18 cellular contexts compared by ENCODE assay signal in the genomic region with DNA sequence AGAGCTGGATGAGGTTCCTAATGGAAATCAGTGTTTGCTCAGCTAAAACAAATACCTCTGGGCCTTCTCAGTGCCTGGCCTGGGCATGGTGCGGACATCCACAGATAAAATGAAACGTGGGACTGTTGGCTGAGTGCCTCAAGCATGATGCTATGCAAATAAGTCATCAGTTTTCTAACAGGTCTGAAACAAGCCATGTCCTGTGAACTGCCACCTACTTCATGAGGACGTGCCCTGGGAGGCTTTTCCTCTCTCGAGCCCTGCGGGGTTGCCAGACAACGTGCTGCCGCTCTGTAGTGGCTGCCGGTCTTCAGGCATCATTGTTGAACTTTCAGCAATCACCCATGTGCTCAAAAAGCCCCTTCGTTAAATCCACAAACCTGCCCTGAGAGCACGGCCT.
"Had no signal": no experiment of that assay in that cellular context is flagged by ENCODE, and none has a peak within 500 bp of the region (broad histone marks: within the 10 kb centered on the region; RNA-seq: fewer than 3 reads in every experiment).

No MANE protein-coding gene starts in this region.

- DNase-seq: activated CD4-positive, alpha-beta memory T cell treated with anti-CD3 and anti-CD28 coated beads for 36 hours; activated CD8-positive, alpha-beta memory T cell treated with anti-CD3 and anti-CD28 coated beads, Interleukin-2, amount 10 ng/mL, durations not matched to agents 7 days and 5 days; activated effector memory CD4-positive, alpha-beta T cell treated with Interleukin-2 at 50 U/mL for 16 hours; activated naive CD4-positive, alpha-beta T cell treated with anti-CD3 and anti-CD28 coated beads, Interleukin-2, amount 50 U/mL, for 16 hours; activated T-cell treated with anti-CD3 and anti-CD28 coated beads, Interleukin-2, amount 50 U/mL, for 1 hour; head of caudate nucleus; kidney glomerular epithelial cell; mesendoderm; natural killer cell; stimulated activated CD4-positive, alpha-beta T cell treated with anti-CD3 and anti-CD28 coated beads, Interleukin-4, amount 100 ng/mL, for 4 hours; stimulated activated CD8-positive, alpha-beta memory T cell treated with anti-CD3 and anti-CD28 coated beads, Interleukin-4, amount 100 ng/mL, for 48 hours; stimulated activated naive CD4-positive, alpha-beta T cell treated with Interleukin-2 at 50 U/mL for 16 hours; transverse colon; WERI-Rb-1 had no signal

- H3K9me3 ChIP-seq: right atrium auricular region, transverse colon had no signal

- H3K27me3 ChIP-seq: right atrium auricular region, transverse colon had no signal

- H3K27ac ChIP-seq: epithelial cell of prostate, right atrium auricular region, skin epidermis, transverse colon, WERI-Rb-1 had no signal

- ATAC-seq: activated CD8-positive, alpha-beta memory T cell treated with anti-CD3 and anti-CD28 coated beads, Interleukin-2, amount 10 ng/mL, durations not matched to agents 7 days and 5 days; natural killer cell had no signal

- FAIRE-seq: astrocyte had no signal

- H3K36me3 ChIP-seq: right atrium auricular region, transverse colon, WERI-Rb-1 had no signal

- H3K4me3 ChIP-seq: right atrium auricular region, skin epidermis, transverse colon had no signal

- H3K4me1 ChIP-seq: right atrium auricular region, transverse colon had no signal
